Comparison of ENCODE assay signal across 1 cellular context in the genomic region with DNA sequence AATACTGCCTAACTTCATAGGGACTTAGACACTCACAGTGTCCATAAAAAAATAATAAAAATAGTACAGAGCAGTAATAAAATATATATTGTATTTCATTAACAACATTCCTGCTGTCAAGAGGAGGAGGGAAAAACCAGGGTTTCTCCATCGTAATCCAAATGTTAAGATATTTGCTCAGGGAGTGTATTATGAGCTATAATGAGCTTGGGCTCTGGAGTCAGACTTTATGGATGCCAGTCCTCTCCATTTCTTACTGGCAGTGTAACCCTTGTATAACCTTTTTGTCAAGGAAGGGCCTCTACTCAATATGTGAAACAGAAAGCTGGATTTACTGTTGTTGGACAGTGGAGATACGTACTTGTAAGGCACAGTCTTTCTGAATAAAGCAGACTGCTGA.
TF ChIP-seq lines count a peak whose summit lies in the region.

No MANE protein-coding gene starts in this region.

TF ChIP-seq in IMR-90, 13 proteins besides CTCF, POLR2A, EP300 and RAD21 (continued from another document):
- TF ChIP-seq, protein P1, sequence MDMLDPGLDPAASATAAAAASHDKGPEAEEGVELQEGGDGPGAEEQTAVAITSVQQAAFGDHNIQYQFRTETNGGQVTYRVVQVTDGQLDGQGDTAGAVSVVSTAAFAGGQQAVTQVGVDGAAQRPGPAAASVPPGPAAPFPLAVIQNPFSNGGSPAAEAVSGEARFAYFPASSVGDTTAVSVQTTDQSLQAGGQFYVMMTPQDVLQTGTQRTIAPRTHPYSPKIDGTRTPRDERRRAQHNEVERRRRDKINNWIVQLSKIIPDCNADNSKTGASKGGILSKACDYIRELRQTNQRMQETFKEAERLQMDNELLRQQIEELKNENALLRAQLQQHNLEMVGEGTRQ (IDR thresholded peaks at IDR 0.05; ENCODE audit: low read depth, low read length) = no peak
- TF ChIP-seq MXI1 (IDR thresholded peaks at IDR 0.05; ENCODE audit: borderline replicate concordance, low read depth, low read length) (no peak), NFE2L2 (IDR thresholded peaks at IDR 0.05; ENCODE audit: low read depth, low read length) (no peak), RCOR1 (IDR thresholded peaks at IDR 0.05; ENCODE audit: insufficient replicate concordance, low read length) (no peak), BHLHE40 (IDR thresholded peaks at IDR 0.05; ENCODE audit: low read depth, low read length) (no peak), RFX5 (IDR thresholded peaks at IDR 0.05; ENCODE audit: low read depth, low read length) (no peak)
